ENCODE assay signal across 9 cellular contexts in the genomic region with DNA sequence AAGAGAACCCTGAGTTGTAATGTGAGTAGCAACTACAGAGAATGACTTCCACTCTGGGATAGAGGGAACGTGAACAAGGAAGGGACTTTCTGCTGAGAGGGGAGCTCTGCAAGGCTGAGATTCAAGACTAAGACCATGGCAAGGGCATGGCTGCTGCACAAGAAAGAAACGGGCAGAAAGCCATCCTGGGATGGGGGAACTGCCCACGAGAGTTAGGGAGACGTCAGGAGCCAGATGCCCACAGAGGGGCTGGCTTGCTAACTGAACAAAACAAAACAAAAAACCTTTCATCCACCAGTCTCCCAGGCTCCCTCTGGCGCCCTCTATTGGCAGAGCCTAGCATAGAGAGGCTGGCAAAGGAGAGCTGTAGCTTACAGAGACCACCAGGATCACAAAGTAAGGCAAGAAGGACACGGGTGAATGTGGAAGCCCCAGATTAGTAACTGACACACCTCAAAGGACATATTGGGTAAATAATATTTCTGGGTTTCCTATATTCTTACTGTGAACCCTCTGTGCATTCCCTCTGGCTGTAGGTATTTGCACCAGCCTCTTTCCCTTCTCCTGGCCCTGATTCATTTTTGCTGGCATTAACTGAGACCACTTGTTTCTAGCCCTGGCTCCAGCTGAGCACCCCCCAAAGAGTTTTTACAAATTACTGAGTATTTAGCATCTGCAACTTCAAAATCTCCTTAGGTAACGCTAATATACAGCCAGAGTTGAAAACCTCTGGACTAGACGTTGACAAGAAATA.
DNase-seq lines count a peak whose midpoint lies in the region; FAIRE-seq and TF ChIP-seq lines count a peak whose summit lies in the region.
"Had no signal": no experiment of that assay in that cellular context is flagged by ENCODE, and none has a peak within 500 bp of the region (broad histone marks: within the 10 kb centered on the region; RNA-seq: fewer than 3 reads in every experiment).

No MANE protein-coding gene starts in this region.

- H3K27me3 ChIP-seq in endothelial cell of umbilical vein (ENCODE audit: control insufficient read depth in 2 of 2, insufficient read depth in 2 of 2, low read length in 2 of 2) = peaks cover 0 to 3% of the 10 kb centered on the region in 2 experiments
- H3K27me3 ChIP-seq: BLaER1 had no signal

- no peaks in the 10 kb centered on the region for H3K9me1 ChIP-seq in endothelial cell of umbilical vein (replicated peaks; ENCODE audit: control insufficient read depth, extremely low read depth, insufficient read depth, low read length)

- TF ChIP-seq EP300 in Ishikawa (IDR thresholded peaks at IDR 0.05; ENCODE audit: borderline replicate concordance) = no peak

- BruUV-seq in endothelial cell of umbilical vein (replicated peaks; lab: Mats Ljungman, UMichigan) = no TSS peak

- H3K4me1 ChIP-seq in endothelial cell of umbilical vein (ENCODE audit: control insufficient read depth, extremely low read depth, insufficient read depth, low read length) = no peaks in the 10 kb centered on the region
- H3K4me1 ChIP-seq: BLaER1 had no signal

- no peaks in the 10 kb centered on the region for H3K9me3 ChIP-seq in endothelial cell of umbilical vein (replicated peaks; ENCODE audit: control insufficient read depth, insufficient read depth, low read length)
- H3K9me3 ChIP-seq: BLaER1 had no signal

- intact Hi-C loops in endothelial cell of umbilical vein (cut with micrococcal nuclease) = loop anchor here (1.0 kb wide), 3 partner anchors 173 to 280 kb away; no protein-coding TSS in a partner anchor

- H3K27ac ChIP-seq in endothelial cell of umbilical vein (ENCODE audit: insufficient read depth, low read depth, low read length) = no peak overlapping the region
- H3K27ac ChIP-seq: BLaER1 had no signal

- no peak overlapping the region for H3K9ac ChIP-seq in endothelial cell of umbilical vein (replicated peaks; ENCODE audit: extremely low read depth, insufficient read depth, low read length)
- H3K9ac ChIP-seq: BLaER1 had no signal

- H3K4me2 ChIP-seq in endothelial cell of umbilical vein (ENCODE audit: insufficient read depth, low read length) = no peak overlapping the region
- H3K4me2 ChIP-seq: BLaER1 had no signal

- H3K36me3 ChIP-seq in endothelial cell of umbilical vein (ENCODE audit: control insufficient read depth in 2 of 2, extremely low read depth in 1 of 2, insufficient read depth in 2 of 2, low read length in 2 of 2) = no peaks in the 10 kb centered on the region
- H3K36me3 ChIP-seq: BLaER1 had no signal

- no peaks in the 10 kb centered on the region for H3K36me3 Mint-ChIP-seq in mesothelial cell of epicardium

- peak overlapping the region; percentile 15 for H3K4me3 Mint-ChIP-seq in mesothelial cell of epicardium

- TF ChIP-seq RAD21 in Ishikawa (IDR thresholded peaks at IDR 0.05; ENCODE audit: low read depth) = peak; percentile 82

- H3K4me1 Mint-ChIP-seq in mesothelial cell of epicardium = peaks cover 12% of the 10 kb centered on the region

- no peak for TF ChIP-seq POLR2A in endothelial cell of umbilical vein (IDR thresholded peaks at IDR 0.05; ENCODE audit: low read depth, low read length)

- H4K20me1 ChIP-seq in endothelial cell of umbilical vein (replicated peaks; ENCODE audit: control insufficient read depth, extremely low read depth, insufficient read depth, low read length) = no peaks in the 10 kb centered on the region
- H4K20me1 ChIP-seq: BLaER1 had no signal

- no peak overlapping the region for H3K27ac Mint-ChIP-seq in mesothelial cell of epicardium

- TF ChIP-seq CTCF in endothelial cell of umbilical vein (IDR thresholded peaks at IDR 0.05; ENCODE audit: extremely low read depth in 1 of 2, insufficient read depth in 1 of 2, low read depth in 1 of 2, low read length in 2 of 2) (peak; percentile 89 to 98), mesothelial cell of epicardium (IDR thresholded peaks at IDR 0.05; ENCODE audit: unreplicated experiment) (peak; percentile 82)

- POLR2A ChIA-PET in endothelial cell of umbilical vein (lab: Charles Lee) = no interaction called here

- CTCF ChIA-PET in endothelial cell of umbilical vein (lab: Charles Lee) = interaction anchor here (0.5 to 3.4 kb wide), 47 partner anchors 11 to 743 kb away, joined by 3 to 55 read pairs (median 3); no protein-coding TSS in a partner anchor

- peak overlapping the region; percentile 51 for H2AFZ ChIP-seq in endothelial cell of umbilical vein (ENCODE audit: low read depth, low read length)

- H3K27me3 Mint-ChIP-seq in mesothelial cell of epicardium (ENCODE audit: low read depth) = no peaks in the 10 kb centered on the region

- no peak overlapping the region for H3K4me3 ChIP-seq in endothelial cell of umbilical vein (replicated peaks in 1 of 3; ENCODE audit: insufficient read depth in 1 of 3, low read depth in 1 of 3, low read length in 3 of 3)
- H3K4me3 ChIP-seq: BLaER1 had no signal

- DNase-seq in NCI-H1417 (lab: John Stamatoyannopoulos, UW) (peak; percentile 32 to 73 (median 73)), NCI-H1417 treated with DMSO at 0.1 percent for 48 hours (lab: John Stamatoyannopoulos, UW) (no peak), SW480 (ENCODE audit: low spot score) (peak; percentile 54), endothelial cell of umbilical vein (ENCODE audit: low read depth, low spot score) (peak; percentile 68), mesothelial cell of epicardium (ENCODE audit: low spot score in 2 of 2, unreplicated experiment in 2 of 2) (peak; percentile 56 to 87), stromal cell of bone marrow (ENCODE audit: low read depth) (peak; percentile 40)
- DNase-seq in effector CD8-positive, alpha-beta T cell (lab: John Stamatoyannopoulos, UW) = no peak

- no peaks in the 10 kb centered on the region for H3K9me3 Mint-ChIP-seq in mesothelial cell of epicardium

- dilution Hi-C loops in endothelial cell of umbilical vein (cut with MboI; ENCODE audit: extremely low pct_ligation_motif_present, low sequenced_read_pairs) = no loop called here

- FAIRE-seq in endothelial cell of umbilical vein (lab: Jason Lieb, UNC) = peak; percentile 88

- no peaks in the 10 kb centered on the region for H3K79me2 ChIP-seq in endothelial cell of umbilical vein (ENCODE audit: control insufficient read depth, insufficient read depth, low read length)

TF ChIP-seq in Ishikawa, 13 proteins besides CTCF, POLR2A, EP300 and RAD21 (continues in another document):
- TF ChIP-seq, protein P1, sequence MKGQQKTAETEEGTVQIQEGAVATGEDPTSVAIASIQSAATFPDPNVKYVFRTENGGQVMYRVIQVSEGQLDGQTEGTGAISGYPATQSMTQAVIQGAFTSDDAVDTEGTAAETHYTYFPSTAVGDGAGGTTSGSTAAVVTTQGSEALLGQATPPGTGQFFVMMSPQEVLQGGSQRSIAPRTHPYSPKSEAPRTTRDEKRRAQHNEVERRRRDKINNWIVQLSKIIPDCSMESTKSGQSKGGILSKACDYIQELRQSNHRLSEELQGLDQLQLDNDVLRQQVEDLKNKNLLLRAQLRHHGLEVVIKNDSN (IDR thresholded peaks at IDR 0.05) = no peak
- no peak for TF ChIP-seq TCF12 (IDR thresholded peaks at IDR 0.05; ENCODE audit: low read depth)

TF ChIP-seq in endothelial cell of umbilical vein, 7 proteins besides CTCF, POLR2A, EP300 and RAD21:
- TF ChIP-seq FOS (IDR thresholded peaks at IDR 0.05; ENCODE audit: borderline replicate concordance, insufficient read depth, low read length) = no peak
- no peak for TF ChIP-seq MYC (IDR thresholded peaks at IDR 0.05; ENCODE audit: low read depth, low read length)
- no peak for TF ChIP-seq EZH2 (IDR thresholded peaks at IDR 0.05; ENCODE audit: borderline replicate concordance, low read depth, low read length, severe bottlenecking)
- TF ChIP-seq POLR2AphosphoS5 (IDR thresholded peaks at IDR 0.05; ENCODE audit: insufficient read depth, low read depth, low read length) = no peak
- no peak for TF ChIP-seq GATA2 (IDR thresholded peaks at IDR 0.05; ENCODE audit: insufficient read depth, insufficient read length, low read depth, low read length)
- TF ChIP-seq, protein P2, sequence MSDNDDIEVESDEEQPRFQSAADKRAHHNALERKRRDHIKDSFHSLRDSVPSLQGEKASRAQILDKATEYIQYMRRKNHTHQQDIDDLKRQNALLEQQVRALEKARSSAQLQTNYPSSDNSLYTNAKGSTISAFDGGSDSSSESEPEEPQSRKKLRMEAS (IDR thresholded peaks at IDR 0.05; ENCODE audit: insufficient read depth, insufficient read length) = no peak
- TF ChIP-seq JUN (IDR thresholded peaks at IDR 0.05; ENCODE audit: borderline replicate concordance, insufficient read depth, insufficient read length, low read depth) = no peak

Comparison
In these comparisons a context has a peak if more than half of its experiments do, and no peak if none do; other contexts are left out.
1. DNase-seq: peak in NCI-H1417 (3 of 3), SW480 (single experiment), endothelial cell of umbilical vein (single experiment), mesothelial cell of epicardium (2 of 2) and stromal cell of bone marrow (single experiment); none in NCI-H1417 treated with DMSO at 0.1 percent for 48 hours (single experiment) and effector CD8-positive, alpha-beta T cell (single experiment).